ENCODE assay signal across 11 cellular contexts in the genomic region with DNA sequence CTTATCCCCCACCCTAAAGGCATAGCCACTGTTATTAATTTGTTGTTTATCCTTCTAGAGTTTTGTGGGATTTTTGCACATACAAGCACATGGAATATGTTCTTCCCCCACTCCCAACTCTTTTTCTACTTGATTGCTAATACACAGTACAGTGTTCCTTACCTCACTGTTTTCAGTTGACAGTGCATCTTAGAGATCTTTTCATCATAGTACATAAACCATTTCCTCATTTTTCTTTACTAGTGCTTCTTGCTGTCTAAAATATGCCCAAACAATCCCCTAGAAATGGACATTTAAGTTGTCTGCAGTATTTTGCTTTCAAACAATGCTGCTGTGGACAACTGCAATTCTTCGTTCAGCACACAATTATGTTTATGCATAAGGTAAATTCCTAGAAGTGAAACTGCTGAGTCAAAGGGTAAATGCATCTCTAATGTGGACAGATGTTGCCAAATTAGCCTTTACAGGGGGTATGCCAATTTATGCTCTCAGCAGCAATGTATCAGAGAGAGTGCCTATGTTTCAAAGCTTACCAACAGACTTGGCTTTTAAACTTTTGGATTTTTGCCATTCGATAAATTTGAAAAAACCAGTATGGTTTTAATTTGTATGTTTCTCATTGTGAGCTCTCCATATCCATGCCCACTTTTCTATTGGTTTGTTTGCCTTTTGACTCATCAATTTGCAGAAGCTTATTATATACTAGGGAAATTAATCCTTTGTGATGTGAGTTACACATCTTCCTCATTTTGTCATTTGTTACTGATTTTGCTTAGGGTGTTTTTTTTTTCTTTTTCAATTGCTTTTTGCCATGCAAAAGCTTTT.
DNase-seq lines count a peak whose midpoint lies in the region; ATAC-seq and TF ChIP-seq lines count a peak whose summit lies in the region.
"Had no signal": no experiment of that assay in that cellular context is flagged by ENCODE, and none has a peak within 500 bp of the region (broad histone marks: within the 10 kb centered on the region; RNA-seq: fewer than 3 reads in every experiment).

No MANE protein-coding gene starts in this region.

- TF ChIP-seq CTCF in fibroblast of mammary gland (conservative IDR thresholded peaks at IDR 0.05; ENCODE audit: control insufficient read depth, insufficient read depth, low read depth, low read length) (no peak), heart left ventricle (IDR thresholded peaks at IDR 0.05) (no peak), psoas muscle (IDR thresholded peaks at IDR 0.05) (no peak)

- H3K4me1 ChIP-seq in GM23248 (ENCODE audit: insufficient read depth), result peaks cover 7% of the 10 kb centered on the region
- H3K4me1 ChIP-seq in heart left ventricle, result peaks cover 0 to 39% (median 10%) of the 10 kb centered on the region in 12 donors
- H3K4me1 ChIP-seq in psoas muscle, result peaks cover 14% of the 10 kb centered on the region
- H3K4me1 ChIP-seq: breast epithelium, SJCRH30 had no signal

- H3K36me3 ChIP-seq in GM23248 (ENCODE audit: low read depth) (no peaks in the 10 kb centered on the region), heart left ventricle (no peaks in the 10 kb centered on the region), psoas muscle (ENCODE audit: insufficient read depth in 1 of 2, low read depth in 1 of 2) (no peaks in the 10 kb centered on the region)
- H3K36me3 ChIP-seq: breast epithelium, gastroesophageal sphincter, SJCRH30 had no signal

- H4K20me1 ChIP-seq in GM23248 (ENCODE audit: insufficient read depth), result no peaks in the 10 kb centered on the region

- in situ Hi-C loops in GM23248 (cut with MboI), result no loop called here

- TF ChIP-seq POLR2A in heart left ventricle (IDR thresholded peaks at IDR 0.05), result no peak

- no peak overlapping the region; the same call in 1 of the 2 replicates for H3K4me3 ChIP-seq in GM23248
- no peak overlapping the region for H3K4me3 ChIP-seq in fibroblast of mammary gland (ENCODE audit: control insufficient read depth, low read depth, low read length)
- H3K4me3 ChIP-seq in heart left ventricle, result no peak overlapping the region
- H3K4me3 ChIP-seq in psoas muscle, result no peak overlapping the region
- H3K4me3 ChIP-seq: breast epithelium, gastroesophageal sphincter, SJCRH30 had no signal

- intact Hi-C loops in heart left ventricle (cut with DNase I), result loop anchor here in 5 of 10 donors (10.0 kb wide), 3 partner anchors 109 to 281 kb away; a partner anchor contains a TSS
- intact Hi-C loops in psoas muscle (cut with DNase I), result no loop called here

- H2AFZ ChIP-seq in GM23248, result no peak overlapping the region

- 16 to 18% methylated on average over 2 of the region's 2 CpGs for WGBS in GM23248 (ENCODE audit: low coverage in 1 of 2, low lambda C conversion rate in 2 of 2, missing lambda C conversion rate in 2 of 2), 2 experiments
- WGBS in heart left ventricle, 4 donors, result 92 to 94% (median 92%) methylated on average over 2 of the region's 2 CpGs
- WGBS in psoas muscle, 3 donors, result 84 to 94% (median 86%) methylated on average over 2 of the region's 2 CpGs

- H3K9me2 ChIP-seq in GM23248 (ENCODE audit: insufficient read depth), result no peaks in the 10 kb centered on the region

- H3K4me2 ChIP-seq in GM23248 (ENCODE audit: unreplicated experiment), result peak overlapping the region; percentile 23

- peaks cover 10% of the 10 kb centered on the region; the same call in 1 of the 2 replicates for H3F3A ChIP-seq in GM23248 (ENCODE audit: insufficient read depth)

- ATAC-seq in heart left ventricle (no peak), psoas muscle (no peak)
- ATAC-seq: gastroesophageal sphincter had no signal

- H3K27me3 ChIP-seq in GM23248 (replicated peaks; ENCODE audit: insufficient read depth) (no peaks in the 10 kb centered on the region), heart left ventricle (no peaks in the 10 kb centered on the region), psoas muscle (ENCODE audit: insufficient read depth in 3 of 3, low read length in 2 of 3) (no peaks in the 10 kb centered on the region)
- H3K27me3 ChIP-seq: breast epithelium, gastroesophageal sphincter, SJCRH30 had no signal

- no peak overlapping the region for H3K27ac ChIP-seq in GM23248
- H3K27ac ChIP-seq in heart left ventricle, result peak overlapping the region in 2 of 12 donors; percentile 24 to 79
- no peak overlapping the region for H3K27ac ChIP-seq in psoas muscle
- H3K27ac ChIP-seq: SJCRH30 had no signal

- no peak overlapping the region for H3K9ac ChIP-seq in GM23248

- no peaks in the 10 kb centered on the region for H3K9me3 ChIP-seq in GM23248 (ENCODE audit: low read depth)
- no peaks in the 10 kb centered on the region for H3K9me3 ChIP-seq in heart left ventricle
- H3K9me3 ChIP-seq in psoas muscle, result no peaks in the 10 kb centered on the region
- H3K9me3 ChIP-seq: breast epithelium, gastroesophageal sphincter, SJCRH30 had no signal

- no peaks in the 10 kb centered on the region for H3K79me2 ChIP-seq in GM23248 (ENCODE audit: insufficient read depth)

- DNase-seq in DMS53 (lab: John Stamatoyannopoulos, UW) (peak; percentile 62), GM23248 (peak; percentile 31), NCI-H748 (lab: John Stamatoyannopoulos, UW; ENCODE audit: unreplicated experiment) (peak; percentile 55), fibroblast of mammary gland (ENCODE audit: low read depth) (peak; percentile 54), glomerular visceral epithelial cell (ENCODE audit: extremely low spot score) (no peak), heart left ventricle (no peak), psoas muscle (no peak)
- DNase-seq in activated CD4-positive, alpha-beta T cell treated with anti-CD3 and anti-CD28 coated beads for 48 hours, result no peak
- DNase-seq: SJCRH30 had no signal

Comparison
In these comparisons a context has a peak if more than half of its experiments do, and no peak if none do; other contexts are left out.
1. DNase-seq: peak in DMS53 (single experiment), GM23248 (single experiment), NCI-H748 (single experiment) and fibroblast of mammary gland (single experiment); none in glomerular visceral epithelial cell (single experiment), heart left ventricle (0 of 5), psoas muscle (0 of 2) and activated CD4-positive, alpha-beta T cell treated with anti-CD3 and anti-CD28 coated beads for 48 hours (single experiment).